18 cellular contexts compared by ENCODE assay signal in genomic region chr2:105142239-105142638, GRCh38.
DNase-seq lines count a peak whose midpoint lies in the region; ATAC-seq, FAIRE-seq and TF ChIP-seq lines count a peak whose summit lies in the region.
"Had no signal": no experiment of that assay in that cellular context is flagged by ENCODE, and none has a peak within 500 bp of the region (broad histone marks: within the 10 kb centered on the region; RNA-seq: fewer than 3 reads in every experiment).

No MANE protein-coding gene starts in this region.

- peaks cover 8% of the 10 kb centered on the region for H3K4me1 Mint-ChIP-seq in stimulated activated naive CD8-positive, alpha-beta T cell treated with anti-CD3 and anti-CD28 coated beads, Interleukin-15, amount 100 ng/mL, for 72 hours
- H3K4me1 Mint-ChIP-seq in WTC11, result peaks cover 19% of the 10 kb centered on the region
- H3K4me1 Mint-ChIP-seq in nephron progenitor cell, result peaks cover 6% of the 10 kb centered on the region

- CTCF ChIA-PET in WTC11 (lab: Charles Lee), result interaction anchor here (1.1 to 1.6 kb wide), 3 partner anchors 24 to 102 kb away, joined by 4 to 6 read pairs (median 5); no protein-coding TSS in a partner anchor

- H3K27me3 Mint-ChIP-seq in stimulated activated naive CD8-positive, alpha-beta T cell treated with anti-CD3 and anti-CD28 coated beads, Interleukin-15, amount 100 ng/mL, for 72 hours, result peaks cover 52% of the 10 kb centered on the region
- H3K27me3 Mint-ChIP-seq in WTC11 (ENCODE audit: low read depth), result peaks cover 20% of the 10 kb centered on the region
- peaks cover 21% of the 10 kb centered on the region for H3K27me3 Mint-ChIP-seq in nephron progenitor cell (ENCODE audit: low read depth, poor library complexity)

- peak; percentile 19 for ATAC-seq in stimulated activated naive CD8-positive, alpha-beta T cell treated with anti-CD3 and anti-CD28 coated beads, Interleukin-15, amount 100 ng/mL, for 72 hours
- ATAC-seq in stimulated activated naive CD8-positive, alpha-beta T cell treated with anti-CD3 and anti-CD28 coated beads, Interleukin-15, Interleukin-2, amounts not matched to agents 100 U/mL and 50 U/mL, for 24 hours, result no peak
- ATAC-seq in WTC11 (no peak; the same call in 1 of the 2 replicates), mucosa of descending colon (no peak), left colon (no peak)
- ATAC-seq: Right ventricle myocardium inferior had no signal

- H3K9me3 ChIP-seq in mucosa of descending colon, result no peaks in the 10 kb centered on the region
- H3K9me3 ChIP-seq: BLaER1, HAP-1 had no signal

- H3K36me3 ChIP-seq in mucosa of descending colon (ENCODE audit: low read depth), result no peaks in the 10 kb centered on the region
- H3K36me3 ChIP-seq: BLaER1, HAP-1 had no signal

- TF ChIP-seq POLR2A in H54 (IDR thresholded peaks at IDR 0.05; ENCODE audit: low read depth, low read length), result no peak

- TF ChIP-seq CTCF in WTC11 (IDR thresholded peaks at IDR 0.05) (no peak), nephron progenitor cell (IDR thresholded peaks at IDR 0.05) (no peak), mucosa of descending colon (IDR thresholded peaks at IDR 0.05) (no peak)

- intact Hi-C loops in mucosa of descending colon (cut with DNase I, micrococcal nuclease) (no loop called here), left colon (cut with DNase I, micrococcal nuclease) (no loop called here)

- H3K36me3 Mint-ChIP-seq in WTC11, result no peaks in the 10 kb centered on the region
- peaks cover 4% of the 10 kb centered on the region for H3K36me3 Mint-ChIP-seq in nephron progenitor cell (ENCODE audit: low read depth)
- H3K36me3 Mint-ChIP-seq: CD8-positive, alpha-beta memory T cell had no signal

- no peaks in the 10 kb centered on the region for H3K9me3 Mint-ChIP-seq in stimulated activated naive CD8-positive, alpha-beta T cell treated with anti-CD3 and anti-CD28 coated beads, Interleukin-15, amount 100 ng/mL, for 72 hours
- no peaks in the 10 kb centered on the region for H3K9me3 Mint-ChIP-seq in WTC11
- no peaks in the 10 kb centered on the region for H3K9me3 Mint-ChIP-seq in nephron progenitor cell
- H3K9me3 Mint-ChIP-seq: CD8-positive, alpha-beta memory T cell had no signal

- no peak for FAIRE-seq in H54 (lab: Jason Lieb, UNC)

- H3K27ac Mint-ChIP-seq in stimulated activated naive CD8-positive, alpha-beta T cell treated with anti-CD3 and anti-CD28 coated beads, Interleukin-15, amount 100 ng/mL, for 72 hours, result no peak overlapping the region
- H3K27ac Mint-ChIP-seq in WTC11 (no peak overlapping the region), nephron progenitor cell (no peak overlapping the region)

- no peak for DNase-seq in stimulated activated naive CD8-positive, alpha-beta T cell treated with anti-CD3 and anti-CD28 coated beads, Interleukin-15, amount 100 ng/mL, for 72 hours
- DNase-seq in stimulated activated naive CD8-positive, alpha-beta T cell treated with anti-CD3 and anti-CD28 coated beads, Interleukin-15, Interleukin-2, amounts not matched to agents 100 U/mL and 50 U/mL, for 24 hours, result no peak
- DNase-seq in WTC11 (ENCODE audit: low spot score) (no peak), nephron progenitor cell (no peak), mucosa of descending colon (no peak), H54 (ENCODE audit: insufficient read length, low spot score) (no peak), left colon (no peak)
- DNase-seq: CD8-positive, alpha-beta memory T cell; NCI-H1436; NCI-H2081 treated with DMSO at 0.1 percent for 48 hours; NCI-H226; NCI-H526; NK-92 treated with Interleukin-12 subunit alpha and Interleukin-12 subunit beta, amount 100 ng/mL, for 24 hours; PC-9 had no signal

- POLR2A ChIA-PET in WTC11 (lab: Charles Lee), result no interaction called here

- no peak overlapping the region for H3K4me3 Mint-ChIP-seq in stimulated activated naive CD8-positive, alpha-beta T cell treated with anti-CD3 and anti-CD28 coated beads, Interleukin-15, amount 100 ng/mL, for 72 hours
- peak overlapping the region; percentile 55; the same call in 1 of the 2 replicates for H3K4me3 Mint-ChIP-seq in WTC11
- H3K4me3 Mint-ChIP-seq in nephron progenitor cell, result peak overlapping the region; percentile 14

- H3K4me3 ChIP-seq in mucosa of descending colon, result no peak overlapping the region
- H3K4me3 ChIP-seq: BLaER1, HAP-1, PC-9, SK-N-MC had no signal

- H3K4me1 ChIP-seq in mucosa of descending colon (ENCODE audit: low read depth), result no peaks in the 10 kb centered on the region
- H3K4me1 ChIP-seq: HAP-1 had no signal

TF ChIP-seq in WTC11, 78 proteins besides CTCF, POLR2A, EP300 and RAD21:
- TF ChIP-seq CBFB (CRISPR knock-in tag; IDR thresholded peaks at IDR 0.05; ENCODE audit: low read depth) (no peak), USF1 (CRISPR knock-in tag; IDR thresholded peaks at IDR 0.05) (no peak), ZNF416 (CRISPR knock-in tag; IDR thresholded peaks at IDR 0.05) (no peak), ESRRA (CRISPR knock-in tag; IDR thresholded peaks at IDR 0.05; ENCODE audit: borderline replicate concordance) (no peak), MLX (CRISPR knock-in tag; IDR thresholded peaks at IDR 0.05) (no peak), RELA (CRISPR knock-in tag; IDR thresholded peaks at IDR 0.05; ENCODE audit: borderline replicate concordance) (no peak)

Comparison
In these comparisons a context has a peak if more than half of its experiments do, and no peak if none do; other contexts are left out.
1. H3K4me3 Mint-ChIP-seq: peak in WTC11 (single experiment) and nephron progenitor cell (single experiment); none in stimulated activated naive CD8-positive, alpha-beta T cell treated with anti-CD3 and anti-CD28 coated beads, Interleukin-15, amount 100 ng/mL, for 72 hours (0 of 2).